9 cellular contexts compared by ENCODE assay signal in genomic region chr3:10753964-10754363, GRCh38.
A peak's percentile ranks its signal among the peaks of the same experiment; 100 is the strongest.
DNase-seq lines count a peak whose midpoint lies in the region; ATAC-seq, FAIRE-seq and TF ChIP-seq lines count a peak whose summit lies in the region.
"Had no signal": no experiment of that assay in that cellular context is flagged by ENCODE, and none has a peak within 500 bp of the region (broad histone marks: within the 10 kb centered on the region; RNA-seq: fewer than 3 reads in every experiment).

No MANE protein-coding gene starts in this region.

- H3K27me3 ChIP-seq in iPS DF 6.9 (ENCODE audit: control insufficient read depth, insufficient read depth, low read length), result no peaks in the 10 kb centered on the region
- H3K27me3 ChIP-seq in upper lobe of right lung, result peaks cover 30% of the 10 kb centered on the region
- peaks cover 0 to 5% of the 10 kb centered on the region in 2 donors for H3K27me3 ChIP-seq in small intestine (ENCODE audit: control insufficient read depth in 2 of 2, insufficient read depth in 2 of 2, low read length in 2 of 2)
- H3K27me3 ChIP-seq: BLaER1 treated with 17β-estradiol and CSF1 and Interleukin-3, amounts not matched to agents 10 nM and 100 nM had no signal

- no peaks in the 10 kb centered on the region for H3K36me3 ChIP-seq in iPS DF 6.9 (ENCODE audit: control insufficient read depth, insufficient read depth, low read length)
- H3K36me3 ChIP-seq in upper lobe of right lung, result no peaks in the 10 kb centered on the region
- H3K36me3 ChIP-seq in small intestine (ENCODE audit: control insufficient read depth in 2 of 2, insufficient read depth in 2 of 2, low read length in 2 of 2), result no peaks in the 10 kb centered on the region
- H3K36me3 ChIP-seq: BLaER1 treated with 17β-estradiol and CSF1 and Interleukin-3, amounts not matched to agents 10 nM and 100 nM had no signal

- H3K4me1 ChIP-seq in iPS DF 6.9 (ENCODE audit: control insufficient read depth, insufficient read depth, low read length) (no peaks in the 10 kb centered on the region), upper lobe of right lung (no peaks in the 10 kb centered on the region), small intestine (ENCODE audit: control insufficient read depth in 2 of 2, insufficient read depth in 1 of 2, low read depth in 1 of 2, low read length in 1 of 2) (no peaks in the 10 kb centered on the region)

- WGBS in iPS DF 6.9 (ENCODE audit: insufficient coverage, insufficient read length), result no CpG with 5 or more reads among the region's 6 CpGs
- 18 to 21% (median 19%) methylated on average over 6 of the region's 6 CpGs for WGBS in small intestine, 3 donors

- peaks cover 47% of the 10 kb centered on the region for H3K27me3 Mint-ChIP-seq in stimulated activated naive CD8-positive, alpha-beta T cell treated with anti-CD3 and anti-CD28 coated beads, Interleukin-15, amount 100 ng/mL, for 72 hours

- intact Hi-C loops in upper lobe of right lung (cut with DNase I), result no loop called here

- ATAC-seq in stimulated activated naive CD8-positive, alpha-beta T cell treated with anti-CD3 and anti-CD28 coated beads, Interleukin-15, Interleukin-2, amounts not matched to agents 100 U/mL and 50 U/mL, for 24 hours, result no peak
- no peak for ATAC-seq in stimulated activated naive CD8-positive, alpha-beta T cell treated with anti-CD3 and anti-CD28 coated beads, Interleukin-15, amount 100 ng/mL, for 72 hours
- ATAC-seq in upper lobe of right lung, result peak; percentile 47

- no peaks in the 10 kb centered on the region for H3K9me3 Mint-ChIP-seq in stimulated activated naive CD8-positive, alpha-beta T cell treated with anti-CD3 and anti-CD28 coated beads, Interleukin-15, amount 100 ng/mL, for 72 hours

- no peak overlapping the region for H3K4me3 ChIP-seq in iPS DF 6.9 (ENCODE audit: low read length)
- no peak overlapping the region for H3K4me3 ChIP-seq in upper lobe of right lung
- no peak overlapping the region for H3K4me3 ChIP-seq in small intestine (ENCODE audit: low read depth in 1 of 2, low read length in 2 of 2)
- H3K4me3 ChIP-seq: BLaER1 treated with 17β-estradiol and CSF1 and Interleukin-3, amounts not matched to agents 10 nM and 100 nM had no signal

- H3K9me3 ChIP-seq in iPS DF 6.9 (ENCODE audit: control insufficient read depth, insufficient read depth, low read length) (no peaks in the 10 kb centered on the region), upper lobe of right lung (no peaks in the 10 kb centered on the region), small intestine (ENCODE audit: control insufficient read depth, low read depth) (no peaks in the 10 kb centered on the region)
- H3K9me3 ChIP-seq: BLaER1 treated with 17β-estradiol and CSF1 and Interleukin-3, amounts not matched to agents 10 nM and 100 nM had no signal

- no peak for TF ChIP-seq CTCF in upper lobe of right lung (IDR thresholded peaks at IDR 0.05)

- H3K27ac Mint-ChIP-seq in stimulated activated naive CD8-positive, alpha-beta T cell treated with anti-CD3 and anti-CD28 coated beads, Interleukin-15, amount 100 ng/mL, for 72 hours, result no peak overlapping the region

- FAIRE-seq in small intestine (lab: Jason Lieb, UNC), result no peak

- H3K4me3 Mint-ChIP-seq in stimulated activated naive CD8-positive, alpha-beta T cell treated with anti-CD3 and anti-CD28 coated beads, Interleukin-15, amount 100 ng/mL, for 72 hours, result no peak overlapping the region

- peaks cover 9% of the 10 kb centered on the region for H3K4me1 Mint-ChIP-seq in stimulated activated naive CD8-positive, alpha-beta T cell treated with anti-CD3 and anti-CD28 coated beads, Interleukin-15, amount 100 ng/mL, for 72 hours

- H3K27ac ChIP-seq in iPS DF 6.9 (ENCODE audit: low read length) (no peak overlapping the region), upper lobe of right lung (no peak overlapping the region), small intestine (ENCODE audit: low read depth in 1 of 2, low read length in 1 of 2) (no peak overlapping the region)
- H3K27ac ChIP-seq: BLaER1 treated with 17β-estradiol and CSF1 and Interleukin-3, amounts not matched to agents 10 nM and 100 nM had no signal

- peak; percentile 59 for DNase-seq in stimulated activated naive CD8-positive, alpha-beta T cell treated with anti-CD3 and anti-CD28 coated beads, Interleukin-15, Interleukin-2, amounts not matched to agents 100 U/mL and 50 U/mL, for 24 hours
- no peak for DNase-seq in stimulated activated naive CD8-positive, alpha-beta T cell treated with anti-CD3 and anti-CD28 coated beads, Interleukin-15, amount 100 ng/mL, for 72 hours
- DNase-seq in activated T-cell treated with anti-CD3 and anti-CD28 coated beads, Interleukin-2, amount 50 U/mL, for 1 hour, result peak; percentile 28
- DNase-seq in iPS DF 6.9 (ENCODE audit: low read depth, low spot score) (peak; percentile 57), upper lobe of right lung (no peak), NCI-H1694 (lab: John Stamatoyannopoulos, UW) (no peak), NCI-H748 treated with DMSO at 0.1 percent for 48 hours (lab: John Stamatoyannopoulos, UW) (no peak), small intestine (no peak)

Comparison
In these comparisons a context has a peak if more than half of its experiments do, and no peak if none do; other contexts are left out.
1. DNase-seq: peak in stimulated activated naive CD8-positive, alpha-beta T cell treated with anti-CD3 and anti-CD28 coated beads, Interleukin-15, Interleukin-2, amounts not matched to agents 100 U/mL and 50 U/mL, for 24 hours (single experiment), activated T-cell treated with anti-CD3 and anti-CD28 coated beads, Interleukin-2, amount 50 U/mL, for 1 hour (single experiment) and iPS DF 6.9 (single experiment); none in stimulated activated naive CD8-positive, alpha-beta T cell treated with anti-CD3 and anti-CD28 coated beads, Interleukin-15, amount 100 ng/mL, for 72 hours (0 of 2), upper lobe of right lung (single experiment), NCI-H1694 (single experiment), NCI-H748 treated with DMSO at 0.1 percent for 48 hours (single experiment) and small intestine (single experiment).